22 cellular contexts compared by ENCODE assay signal in the genomic region with DNA sequence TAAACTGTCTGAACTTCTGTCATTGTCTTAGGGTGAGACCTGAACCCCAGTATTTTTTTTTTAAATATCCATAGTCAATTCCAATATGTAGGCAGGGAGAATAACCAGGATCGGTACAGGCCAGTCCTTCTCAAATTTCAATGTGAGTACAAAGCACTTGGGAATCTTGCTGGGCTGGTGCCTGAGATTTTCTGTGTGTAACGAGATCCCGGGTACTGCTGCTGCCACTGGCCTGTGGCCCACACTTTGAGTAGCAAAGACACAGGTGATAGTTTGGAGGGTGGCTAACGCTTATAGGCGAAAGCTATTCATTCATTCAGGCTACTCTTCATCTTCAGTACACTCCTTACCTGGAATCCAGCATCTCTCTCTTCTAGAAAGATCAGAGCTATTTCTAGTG.
DNase-seq lines count a peak whose midpoint lies in the region; ATAC-seq and TF ChIP-seq lines count a peak whose summit lies in the region.
"Had no signal": no experiment of that assay in that cellular context is flagged by ENCODE, and none has a peak within 500 bp of the region (broad histone marks: within the 10 kb centered on the region; RNA-seq: fewer than 3 reads in every experiment).

No MANE protein-coding gene starts in this region.

- H3K27ac ChIP-seq in left ventricle myocardium inferior (replicated peaks) = no peak overlapping the region
- H3K27ac ChIP-seq in gastrocnemius medialis = no peak overlapping the region
- H3K27ac ChIP-seq: GM23248, SK-N-MC had no signal

- DNase-seq in NCI-H1092 treated with DMSO at 0.1 percent for 48 hours (lab: John Stamatoyannopoulos, UW) (peak; percentile 33), NCI-H1092 (lab: John Stamatoyannopoulos, UW) (no peak), left ventricle myocardium inferior (peak; percentile 17), left cardiac atrium (no peak), WTC11 (ENCODE audit: low spot score) (no peak), gastrocnemius medialis (peak; percentile 8 to 17), putamen (ENCODE audit: low spot score) (no peak)
- DNase-seq in activated CD4-positive, CD25-positive, alpha-beta regulatory T cell (lab: John Stamatoyannopoulos, UW) = no peak
- DNase-seq: 8988T; Caco-2; GM23248; Kasumi-1; MG63; NCI-H1048; NCI-H1930; NCI-H2227 treated with DMSO at 0.1 percent for 48 hours; NCI-H524 treated with DMSO at 0.1 percent for 48 hours; NK-92 treated with Interleukin-12 subunit alpha and Interleukin-12 subunit beta, amount 100 ng/mL, for 24 hours; SHP77; T-cell had no signal

- peaks cover 3% of the 10 kb centered on the region for H3K36me3 Mint-ChIP-seq in WTC11
- H3K36me3 Mint-ChIP-seq: T-cell had no signal

- H3K4me3 ChIP-seq in left ventricle myocardium inferior = no peak overlapping the region
- H3K4me3 ChIP-seq in gastrocnemius medialis = no peak overlapping the region
- H3K4me3 ChIP-seq: GM23248, MG63, SK-N-MC had no signal

- peaks cover 1% of the 10 kb centered on the region for H3K9me3 ChIP-seq in left ventricle myocardium inferior (replicated peaks)
- no peaks in the 10 kb centered on the region for H3K9me3 ChIP-seq in gastrocnemius medialis
- H3K9me3 ChIP-seq: Caco-2, MG63 had no signal

- peaks cover 7% of the 10 kb centered on the region for H3K4me1 Mint-ChIP-seq in WTC11
- H3K4me1 Mint-ChIP-seq: T-cell had no signal

- TF ChIP-seq CTCF in left ventricle myocardium inferior (IDR thresholded peaks at IDR 0.05; ENCODE audit: borderline replicate concordance) (no peak), WTC11 (IDR thresholded peaks at IDR 0.05) (no peak), gastrocnemius medialis (IDR thresholded peaks at IDR 0.05 in 4 of 5, conservative IDR thresholded peaks at IDR 0.05 in 1 of 5) (no peak)

- in situ Hi-C loops in gastrocnemius medialis (cut with MboI; ENCODE audit: low sequenced_read_pairs in 4 of 4) = no loop called here

- no peak overlapping the region for H3K4me3 Mint-ChIP-seq in WTC11
- H3K4me3 Mint-ChIP-seq: T-cell had no signal

- ATAC-seq in left cardiac atrium (no peak), WTC11 (peak; percentile 74), gastrocnemius medialis (peak in 1 of 2 donors; percentile 77)
- ATAC-seq: HCT116, T-cell had no signal

- no peaks in the 10 kb centered on the region for H3K27me3 Mint-ChIP-seq in WTC11 (ENCODE audit: low read depth)
- H3K27me3 Mint-ChIP-seq: T-cell had no signal

- H3K36me3 ChIP-seq in left ventricle myocardium inferior (no peaks in the 10 kb centered on the region), gastrocnemius medialis (no peaks in the 10 kb centered on the region)
- H3K36me3 ChIP-seq: MG63 had no signal

- CTCF ChIA-PET in WTC11 (lab: Charles Lee) = interaction anchor here (0.5 kb wide), 1 partner anchor 28 kb away, joined by 3 read pairs; no protein-coding TSS in a partner anchor

- H3K27me3 ChIP-seq in left ventricle myocardium inferior (ENCODE audit: low read depth) = no peaks in the 10 kb centered on the region
- H3K27me3 ChIP-seq in gastrocnemius medialis = no peaks in the 10 kb centered on the region
- H3K27me3 ChIP-seq: MG63 had no signal

- POLR2A ChIA-PET in WTC11 (lab: Charles Lee) = no interaction called here

- H3K27ac Mint-ChIP-seq in WTC11 = no peak overlapping the region
- H3K27ac Mint-ChIP-seq: T-cell had no signal

- intact Hi-C loops in left ventricle myocardium inferior (cut with micrococcal nuclease) (no loop called here), left cardiac atrium (cut with DNase I) (no loop called here), gastrocnemius medialis (cut with DNase I; ENCODE audit: low total_unique reads) (no loop called here)

- no peaks in the 10 kb centered on the region for H3K4me1 ChIP-seq in left ventricle myocardium inferior
- peaks cover 9 to 11% of the 10 kb centered on the region in 2 donors for H3K4me1 ChIP-seq in gastrocnemius medialis
- H3K4me1 ChIP-seq: Caco-2 had no signal

- peaks cover 7% of the 10 kb centered on the region for H3K9me3 Mint-ChIP-seq in WTC11

- TF ChIP-seq POLR2A in gastrocnemius medialis (IDR thresholded peaks at IDR 0.05) = no peak

TF ChIP-seq in WTC11, 78 proteins besides CTCF, POLR2A, EP300 and RAD21 (continues in another document):
- no peak for TF ChIP-seq ZNF138 (CRISPR knock-in tag; conservative IDR thresholded peaks at IDR 0.05)
- TF ChIP-seq, protein P1, sequence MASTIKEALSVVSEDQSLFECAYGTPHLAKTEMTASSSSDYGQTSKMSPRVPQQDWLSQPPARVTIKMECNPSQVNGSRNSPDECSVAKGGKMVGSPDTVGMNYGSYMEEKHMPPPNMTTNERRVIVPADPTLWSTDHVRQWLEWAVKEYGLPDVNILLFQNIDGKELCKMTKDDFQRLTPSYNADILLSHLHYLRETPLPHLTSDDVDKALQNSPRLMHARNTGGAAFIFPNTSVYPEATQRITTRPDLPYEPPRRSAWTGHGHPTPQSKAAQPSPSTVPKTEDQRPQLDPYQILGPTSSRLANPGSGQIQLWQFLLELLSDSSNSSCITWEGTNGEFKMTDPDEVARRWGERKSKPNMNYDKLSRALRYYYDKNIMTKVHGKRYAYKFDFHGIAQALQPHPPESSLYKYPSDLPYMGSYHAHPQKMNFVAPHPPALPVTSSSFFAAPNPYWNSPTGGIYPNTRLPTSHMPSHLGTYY (CRISPR knock-in tag; IDR thresholded peaks at IDR 0.05) = no peak
- TF ChIP-seq ESRRA (CRISPR knock-in tag; IDR thresholded peaks at IDR 0.05; ENCODE audit: borderline replicate concordance) = no peak
- TF ChIP-seq CREM (CRISPR knock-in tag; IDR thresholded peaks at IDR 0.05) = no peak
- no peak for TF ChIP-seq ELF4 (CRISPR knock-in tag; IDR thresholded peaks at IDR 0.05; ENCODE audit: low read depth)
- no peak for TF ChIP-seq CBFB (CRISPR knock-in tag; IDR thresholded peaks at IDR 0.05; ENCODE audit: low read depth)
- TF ChIP-seq E2F5 (CRISPR knock-in tag; IDR thresholded peaks at IDR 0.05) = no peak
- TF ChIP-seq ZNF219 (CRISPR knock-in tag; IDR thresholded peaks at IDR 0.05; ENCODE audit: borderline replicate concordance) = no peak
- TF ChIP-seq, protein P2, sequence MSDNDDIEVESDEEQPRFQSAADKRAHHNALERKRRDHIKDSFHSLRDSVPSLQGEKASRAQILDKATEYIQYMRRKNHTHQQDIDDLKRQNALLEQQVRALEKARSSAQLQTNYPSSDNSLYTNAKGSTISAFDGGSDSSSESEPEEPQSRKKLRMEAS (CRISPR knock-in tag; IDR thresholded peaks at IDR 0.05) = no peak
- TF ChIP-seq, protein P3, sequence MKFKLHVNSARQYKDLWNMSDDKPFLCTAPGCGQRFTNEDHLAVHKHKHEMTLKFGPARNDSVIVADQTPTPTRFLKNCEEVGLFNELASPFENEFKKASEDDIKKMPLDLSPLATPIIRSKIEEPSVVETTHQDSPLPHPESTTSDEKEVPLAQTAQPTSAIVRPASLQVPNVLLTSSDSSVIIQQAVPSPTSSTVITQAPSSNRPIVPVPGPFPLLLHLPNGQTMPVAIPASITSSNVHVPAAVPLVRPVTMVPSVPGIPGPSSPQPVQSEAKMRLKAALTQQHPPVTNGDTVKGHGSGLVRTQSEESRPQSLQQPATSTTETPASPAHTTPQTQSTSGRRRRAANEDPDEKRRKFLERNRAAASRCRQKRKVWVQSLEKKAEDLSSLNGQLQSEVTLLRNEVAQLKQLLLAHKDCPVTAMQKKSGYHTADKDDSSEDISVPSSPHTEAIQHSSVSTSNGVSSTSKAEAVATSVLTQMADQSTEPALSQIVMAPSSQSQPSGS (CRISPR knock-in tag; IDR thresholded peaks at IDR 0.05; ENCODE audit: borderline replicate concordance, low read depth) = no peak
- no peak for TF ChIP-seq HMGA2 (CRISPR knock-in tag; IDR thresholded peaks at IDR 0.05)
- no peak for TF ChIP-seq GABPB1 (CRISPR knock-in tag; IDR thresholded peaks at IDR 0.05)
- TF ChIP-seq, protein P4, sequence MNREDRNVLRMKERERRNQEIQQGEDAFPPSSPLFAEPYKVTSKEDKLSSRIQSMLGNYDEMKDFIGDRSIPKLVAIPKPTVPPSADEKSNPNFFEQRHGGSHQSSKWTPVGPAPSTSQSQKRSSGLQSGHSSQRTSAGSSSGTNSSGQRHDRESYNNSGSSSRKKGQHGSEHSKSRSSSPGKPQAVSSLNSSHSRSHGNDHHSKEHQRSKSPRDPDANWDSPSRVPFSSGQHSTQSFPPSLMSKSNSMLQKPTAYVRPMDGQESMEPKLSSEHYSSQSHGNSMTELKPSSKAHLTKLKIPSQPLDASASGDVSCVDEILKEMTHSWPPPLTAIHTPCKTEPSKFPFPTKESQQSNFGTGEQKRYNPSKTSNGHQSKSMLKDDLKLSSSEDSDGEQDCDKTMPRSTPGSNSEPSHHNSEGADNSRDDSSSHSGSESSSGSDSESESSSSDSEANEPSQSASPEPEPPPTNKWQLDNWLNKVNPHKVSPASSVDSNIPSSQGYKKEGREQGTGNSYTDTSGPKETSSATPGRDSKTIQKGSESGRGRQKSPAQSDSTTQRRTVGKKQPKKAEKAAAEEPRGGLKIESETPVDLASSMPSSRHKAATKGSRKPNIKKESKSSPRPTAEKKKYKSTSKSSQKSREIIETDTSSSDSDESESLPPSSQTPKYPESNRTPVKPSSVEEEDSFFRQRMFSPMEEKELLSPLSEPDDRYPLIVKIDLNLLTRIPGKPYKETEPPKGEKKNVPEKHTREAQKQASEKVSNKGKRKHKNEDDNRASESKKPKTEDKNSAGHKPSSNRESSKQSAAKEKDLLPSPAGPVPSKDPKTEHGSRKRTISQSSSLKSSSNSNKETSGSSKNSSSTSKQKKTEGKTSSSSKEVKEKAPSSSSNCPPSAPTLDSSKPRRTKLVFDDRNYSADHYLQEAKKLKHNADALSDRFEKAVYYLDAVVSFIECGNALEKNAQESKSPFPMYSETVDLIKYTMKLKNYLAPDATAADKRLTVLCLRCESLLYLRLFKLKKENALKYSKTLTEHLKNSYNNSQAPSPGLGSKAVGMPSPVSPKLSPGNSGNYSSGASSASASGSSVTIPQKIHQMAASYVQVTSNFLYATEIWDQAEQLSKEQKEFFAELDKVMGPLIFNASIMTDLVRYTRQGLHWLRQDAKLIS (CRISPR knock-in tag; IDR thresholded peaks at IDR 0.05; ENCODE audit: borderline replicate concordance) = no peak
- TF ChIP-seq NFATC4 (CRISPR knock-in tag; IDR thresholded peaks at IDR 0.05) = no peak
- TF ChIP-seq RORB (CRISPR knock-in tag; IDR thresholded peaks at IDR 0.05) = no peak

Comparison
In these comparisons a context has a peak if more than half of its experiments do, and no peak if none do; other contexts are left out.
1. DNase-seq: peak in NCI-H1092 treated with DMSO at 0.1 percent for 48 hours (single experiment), left ventricle myocardium inferior (single experiment) and gastrocnemius medialis (2 of 2); none in NCI-H1092 (single experiment), left cardiac atrium (single experiment), WTC11 (single experiment), putamen (single experiment) and activated CD4-positive, CD25-positive, alpha-beta regulatory T cell (0 of 4).